ENCODE assay signal across 9 cellular contexts in genomic region chr2:188292446-188293239, GRCh38. TPM values are rescaled to one million over a fixed set of nuclear protein-coding genes. Genes with fewer than 3 reads are reported as not detected.
A peak's percentile ranks its signal among the peaks of the same experiment; 100 is the strongest.
DNase-seq lines count a peak whose midpoint lies in the region; FAIRE-seq and TF ChIP-seq lines count a peak whose summit lies in the region.
"Had no signal": no experiment of that assay in that cellular context is flagged by ENCODE, and none has a peak within 500 bp of the region (broad histone marks: within the 10 kb centered on the region; RNA-seq: fewer than 3 reads in every experiment).

No MANE protein-coding gene starts in this region.

- H3K4me3 Mint-ChIP-seq in MCF 10A (ENCODE audit: unreplicated experiment) (peak overlapping the region; percentile 99), immature natural killer cell (no peak overlapping the region)
- H3K4me3 Mint-ChIP-seq: T-helper 1 cell treated with Interleukin-12 subunit alpha and Interleukin-12 subunit beta and Interleukin-4 antibody, amounts not matched to agents 30 μg/mL and 1 μg/mL, for 36 hours had no signal

- H3K9me3 Mint-ChIP-seq in MCF 10A (ENCODE audit: unreplicated experiment) (no peaks in the 10 kb centered on the region), immature natural killer cell (peaks cover 6 to 33% (median 21%) of the 10 kb centered on the region in 6 donors)
- H3K9me3 Mint-ChIP-seq: T-helper 1 cell treated with Interleukin-12 subunit alpha and Interleukin-12 subunit beta and Interleukin-4 antibody, amounts not matched to agents 30 μg/mL and 1 μg/mL, for 36 hours had no signal

- POLR2A ChIA-PET in MCF 10A (lab: Yijun Ruan, JAX), result interaction anchor here (0.5 to 2.7 kb wide), 35 partner anchors 9 to 1377 kb away, joined by 3 to 11 read pairs (median 3); no protein-coding TSS in a partner anchor

- H3K4me3 ChIP-seq in GM06990 (replicated peaks; ENCODE audit: low read depth, low read length) (no peak overlapping the region), iPS-20b (ENCODE audit: low read length) (peak overlapping the region; percentile 87), skeletal muscle tissue (ENCODE audit: low read length in 3 of 3) (peak overlapping the region; percentile 81 to 92 (median 88))

- H3K27me3 Mint-ChIP-seq in MCF 10A (ENCODE audit: insufficient read depth, unreplicated experiment) (no peaks in the 10 kb centered on the region), immature natural killer cell (ENCODE audit: low read depth in 3 of 3) (peaks cover 0 to 5% (median 2%) of the 10 kb centered on the region in 3 donors)

- H3K36me3 Mint-ChIP-seq in MCF 10A (ENCODE audit: insufficient read depth, unreplicated experiment), result no peaks in the 10 kb centered on the region
- peaks cover 0 to 3% (median 3%) of the 10 kb centered on the region in 3 donors for H3K36me3 Mint-ChIP-seq in immature natural killer cell

- peak; percentile 0 for DNase-seq in GM06990 (ENCODE audit: extremely low read depth, insufficient read length)
- DNase-seq in NCI-H446 (lab: John Stamatoyannopoulos, UW), result peak; percentile 61 to 66
- DNase-seq in MCF 10A (ENCODE audit: unreplicated experiment), result peak; percentile 85
- no peak for DNase-seq in NCI-H1694 (lab: John Stamatoyannopoulos, UW)
- DNase-seq in immature natural killer cell, result no peak
- no peak for DNase-seq in D721Med (ENCODE audit: insufficient read length, low spot score)

- H3K9me3 ChIP-seq in iPS-20b (ENCODE audit: insufficient read depth, low read depth, low read length) (peaks cover 6% of the 10 kb centered on the region), skeletal muscle tissue (ENCODE audit: control insufficient read depth in 3 of 3, low read length in 3 of 3) (no peaks in the 10 kb centered on the region)

- TF ChIP-seq CTCF in GM06990 (IDR thresholded peaks at IDR 0.05; ENCODE audit: insufficient read depth, low read length, poor library complexity, severe bottlenecking) (no peak), MCF 10A (IDR thresholded peaks at IDR 0.05; ENCODE audit: unreplicated experiment) (no peak), D721Med (IDR thresholded peaks at IDR 0.05; ENCODE audit: insufficient read depth, missing control alignments) (no peak)

- no peak for FAIRE-seq in D721Med (lab: Jason Lieb, UNC)

- H3K4me1 Mint-ChIP-seq in MCF 10A (ENCODE audit: insufficient read depth, unreplicated experiment), result peaks cover 22% of the 10 kb centered on the region
- no peaks in the 10 kb centered on the region for H3K4me1 Mint-ChIP-seq in immature natural killer cell

- H3K27me3 ChIP-seq in GM06990 (replicated peaks; ENCODE audit: control insufficient read depth, insufficient read depth, low read length) (no peaks in the 10 kb centered on the region), iPS-20b (ENCODE audit: insufficient read depth, low read length) (no peaks in the 10 kb centered on the region), skeletal muscle tissue (ENCODE audit: control insufficient read depth in 3 of 3, insufficient read depth in 3 of 3, low read length in 3 of 3) (no peaks in the 10 kb centered on the region)

- H3K27ac ChIP-seq in iPS-20b (ENCODE audit: low read length) (peak overlapping the region; percentile 70), skeletal muscle tissue (ENCODE audit: low read depth, low read length) (peak overlapping the region; percentile 84)

- peak overlapping the region; percentile 87 for H3K27ac Mint-ChIP-seq in MCF 10A (ENCODE audit: low read depth, unreplicated experiment)
- no peak overlapping the region for H3K27ac Mint-ChIP-seq in immature natural killer cell
- H3K27ac Mint-ChIP-seq: T-helper 1 cell treated with Interleukin-12 subunit alpha and Interleukin-12 subunit beta and Interleukin-4 antibody, amounts not matched to agents 30 μg/mL and 1 μg/mL, for 36 hours had no signal

- intact Hi-C loops in MCF 10A (cut with micrococcal nuclease), result loop anchor here (5.0 to 10.0 kb wide), 3 partner anchors 448 to 788 kb away; no protein-coding TSS in a partner anchor

- CTCF ChIA-PET in MCF 10A (lab: Yijun Ruan, JAX), result interaction anchor here (0.6 to 3.5 kb wide), 30 partner anchors 9 to 744 kb away, joined by 3 to 28 read pairs (median 4); no protein-coding TSS in a partner anchor

- BruUV-seq in MCF 10A (replicated peaks; lab: Mats Ljungman, UMichigan), result no TSS peak

- H3K36me3 ChIP-seq in GM06990 (ENCODE audit: control insufficient read depth, insufficient read depth, low read length) (no peaks in the 10 kb centered on the region), iPS-20b (ENCODE audit: insufficient read depth, low read depth, low read length) (peaks cover 6% of the 10 kb centered on the region), skeletal muscle tissue (ENCODE audit: control insufficient read depth in 3 of 3, insufficient read depth in 3 of 3, low read length in 3 of 3) (no peaks in the 10 kb centered on the region)

- H3K9ac ChIP-seq in iPS-20b (ENCODE audit: low read depth, low read length) (peak overlapping the region; percentile 99), skeletal muscle tissue (ENCODE audit: low read depth in 1 of 3, low read length in 3 of 3) (peak overlapping the region; percentile 89 to 92 (median 89))

- peaks cover 22% of the 10 kb centered on the region; the same call in 1 of the 2 replicates for H3K4me1 ChIP-seq in iPS-20b (ENCODE audit: insufficient read depth, low read length)
- peaks cover 11 to 16% (median 13%) of the 10 kb centered on the region in 3 donors for H3K4me1 ChIP-seq in skeletal muscle tissue (ENCODE audit: control insufficient read depth in 3 of 3, insufficient read depth in 3 of 3, low read length in 3 of 3)

RNA-seq across cellular contexts. Expression of gene GULP1, which starts 1.0 kb away (rescaled TPM):
- total RNA-seq in MCF 10A (2022) (4.2 and 9.3 TPM in 2 replicates), skeletal muscle tissue (21.9 TPM)
- not detected for polyA plus RNA-seq in immature natural killer cell

Comparison
In these comparisons a context has a peak if more than half of its experiments do, and no peak if none do; other contexts are left out.
1. DNase-seq: peak in GM06990 (single experiment), NCI-H446 (2 of 2) and MCF 10A (single experiment); none in NCI-H1694 (single experiment), immature natural killer cell (0 of 3) and D721Med (single experiment).